In genomic region chr22:39959640-39960447, GRCh38 we compare ENCODE assay signal across 8 cellular contexts. TPM values are rescaled to one million over a fixed set of nuclear protein-coding genes. Genes with fewer than 3 reads are reported as not detected.
DNase-seq lines count a peak whose midpoint lies in the region; ATAC-seq, FAIRE-seq and TF ChIP-seq lines count a peak whose summit lies in the region.

TMA7B (plus strand) TSS chr22:39960397; CDS start chr22:39964375, 3,978 bp downstream.

- DNase-seq in A549 (ENCODE audit: low read depth in 1 of 2, low spot score in 1 of 2) (peak; percentile 13 to 15), HFFc6 (peak; percentile 58), fibroblast of lung (ENCODE audit: low read depth in 2 of 2) (peak; percentile 52 to 74), progenitor cell of endocrine pancreas (ENCODE audit: low spot score, unreplicated experiment) (no peak), SKM-1 (lab: John Stamatoyannopoulos, UW; ENCODE audit: unreplicated experiment) (no peak)

- H3K27ac ChIP-seq in A549, result no peak within 1 kb of the TSS
- peak within 1 kb of the TSS; percentile 6 for H3K27ac ChIP-seq in fibroblast of lung (ENCODE audit: insufficient read depth, low read length)
- H3K27ac ChIP-seq in gastroesophageal sphincter, result no peak within 1 kb of the TSS

- peak in 1 of 2 experiments; percentile 8; a peak in 1 of 5 replicates for TF ChIP-seq RAD21 in A549 (conservative IDR thresholded peaks at IDR 0.05 in 1 of 2, IDR thresholded peaks at IDR 0.05 in 1 of 2)

- no peak within 1 kb of the TSS for H3K4me2 ChIP-seq in A549
- no peak within 1 kb of the TSS for H3K4me2 ChIP-seq in fibroblast of lung (ENCODE audit: extremely low read depth, insufficient read depth, low read length)

- TF ChIP-seq EP300 in A549 (IDR thresholded peaks at IDR 0.05) (no peak), gastroesophageal sphincter (IDR thresholded peaks at IDR 0.05) (no peak)

- H3K79me2 ChIP-seq in fibroblast of lung (ENCODE audit: control insufficient read depth, insufficient read depth, low read length), result no peaks in the 10 kb centered on the region

- H3K4me3 ChIP-seq in A549, result no peak within 1 kb of the TSS
- H3K4me3 ChIP-seq in WI38 (ENCODE audit: low read depth, low read length), result peak within 1 kb of the TSS; percentile 19
- H3K4me3 ChIP-seq in fibroblast of lung (replicated peaks in 1 of 4; ENCODE audit: control extremely low read depth in 1 of 4, insufficient read depth in 1 of 4, low read depth in 3 of 4, low read length in 4 of 4), result no peak within 1 kb of the TSS
- no peak within 1 kb of the TSS for H3K4me3 ChIP-seq in gastroesophageal sphincter

- POLR2A ChIA-PET in A549 (lab: Yijun Ruan, JAX), result no interaction called here

- no peaks in the 10 kb centered on the region for H3K9me3 ChIP-seq in A549
- H3K9me3 ChIP-seq in fibroblast of lung (ENCODE audit: control insufficient read depth, insufficient read depth, low read depth, low read length), result no peaks in the 10 kb centered on the region
- H3K9me3 ChIP-seq in gastroesophageal sphincter, result no peaks in the 10 kb centered on the region

- no peak within 1 kb of the TSS for H3K9ac ChIP-seq in fibroblast of lung (ENCODE audit: insufficient read depth, low read length)

- no peaks in the 10 kb centered on the region for H3K27me3 ChIP-seq in fibroblast of lung (ENCODE audit: control insufficient read depth, insufficient read depth, low read length)
- peaks cover 15% of the 10 kb centered on the region for H3K27me3 ChIP-seq in gastroesophageal sphincter

- H3K4me1 ChIP-seq in A549 (no peaks in the 10 kb centered on the region), fibroblast of lung (ENCODE audit: control insufficient read depth, extremely low read depth, insufficient read depth, low read length) (peaks cover 6% of the 10 kb centered on the region), gastroesophageal sphincter (no peaks in the 10 kb centered on the region)

- no peaks in the 10 kb centered on the region for H4K20me1 ChIP-seq in fibroblast of lung (ENCODE audit: control insufficient read depth, extremely low read depth, insufficient read depth, low read length)

- H3K27me3 Mint-ChIP-seq in HFFc6 (ENCODE audit: insufficient read depth) (peaks cover 6% of the 10 kb centered on the region), progenitor cell of endocrine pancreas (peaks cover 23% of the 10 kb centered on the region)

- peak within 1 kb of the TSS; percentile 77 for H3K4me3 Mint-ChIP-seq in HFFc6
- no peak within 1 kb of the TSS for H3K4me3 Mint-ChIP-seq in progenitor cell of endocrine pancreas (ENCODE audit: low read depth)

- TF ChIP-seq CTCF in A549 (IDR thresholded peaks at IDR 0.05) (no peak), HFFc6 (IDR thresholded peaks at IDR 0.05) (peak; percentile 59), WI38 (IDR thresholded peaks at IDR 0.05; ENCODE audit: low read depth, low read length) (no peak), fibroblast of lung (conservative IDR thresholded peaks at IDR 0.05 in 1 of 2, IDR thresholded peaks at IDR 0.05 in 1 of 2; ENCODE audit: low read depth in 1 of 2, low read length in 2 of 2) (peak; percentile 12 to 48), progenitor cell of endocrine pancreas (IDR thresholded peaks at IDR 0.05; ENCODE audit: unreplicated experiment) (no peak), gastroesophageal sphincter (IDR thresholded peaks at IDR 0.05) (no peak)

- ATAC-seq in A549, result peak; percentile 81 to 89; a peak in 5 of 6 replicates
- ATAC-seq in GM18909 (IDR thresholded peaks at IDR 0.05; ENCODE audit: poor library complexity, unreplicated experiment), result no peak
- ATAC-seq in gastroesophageal sphincter, result no peak

- H3K27ac Mint-ChIP-seq in HFFc6, result peak within 1 kb of the TSS; percentile 94
- H3K27ac Mint-ChIP-seq in progenitor cell of endocrine pancreas, result peak within 1 kb of the TSS; percentile 15

- WGBS in A549 (ENCODE audit: missing lambda C conversion rate), result 37% methylated on average over 13 of the region's 14 CpGs
- 30 to 95% methylated on average over 3 to 12 of the region's 14 CpGs for WGBS in gastroesophageal sphincter (ENCODE audit: low coverage in 1 of 2), 2 donors

- no peak for FAIRE-seq in A549 (lab: Jason Lieb, UNC)

- H2AFZ ChIP-seq in fibroblast of lung (ENCODE audit: low read length), result peak within 1 kb of the TSS; percentile 4

- H3K36me3 Mint-ChIP-seq in HFFc6 (ENCODE audit: low read depth) (no peaks in the 10 kb centered on the region), progenitor cell of endocrine pancreas (ENCODE audit: insufficient read depth) (no peaks in the 10 kb centered on the region)

- TF ChIP-seq POLR2A in A549 (IDR thresholded peaks at IDR 0.05; ENCODE audit: low read length) (no peak), gastroesophageal sphincter (IDR thresholded peaks at IDR 0.05) (no peak)

- CTCF ChIA-PET in A549 (lab: Yijun Ruan, JAX), result interaction anchor here (0.8 to 1.3 kb wide), 2 partner anchors 8 to 10 kb away, joined by 3 read pairs; no protein-coding TSS in a partner anchor

- H3K9me3 Mint-ChIP-seq in HFFc6 (no peaks in the 10 kb centered on the region), progenitor cell of endocrine pancreas (ENCODE audit: low read depth) (no peaks in the 10 kb centered on the region)

- H3K36me3 ChIP-seq in fibroblast of lung (ENCODE audit: control insufficient read depth, insufficient read depth, low read length) (no peaks in the 10 kb centered on the region), gastroesophageal sphincter (no peaks in the 10 kb centered on the region)

- peaks cover 30% of the 10 kb centered on the region for H3K4me1 Mint-ChIP-seq in HFFc6 (ENCODE audit: low read depth)
- H3K4me1 Mint-ChIP-seq in progenitor cell of endocrine pancreas (ENCODE audit: low read depth), result peaks cover 1% of the 10 kb centered on the region

TF ChIP-seq in A549, 52 proteins besides CTCF, POLR2A, EP300 and RAD21:
- no peak for TF ChIP-seq KDM5A (IDR thresholded peaks at IDR 0.05)
- TF ChIP-seq JUN (IDR thresholded peaks at IDR 0.05), result no peak
- no peak for TF ChIP-seq RARB (CRISPR knock-in tag; IDR thresholded peaks at IDR 0.05)
- no peak for TF ChIP-seq MAFK (IDR thresholded peaks at IDR 0.05; ENCODE audit: partially characterized antibody)
- no peak for TF ChIP-seq NFE2L2 (conservative IDR thresholded peaks at IDR 0.05; ENCODE audit: low read length)
- TF ChIP-seq SMC3 (IDR thresholded peaks at IDR 0.05), result no peak
- no peak for TF ChIP-seq RCOR1 (IDR thresholded peaks at IDR 0.05; ENCODE audit: low read depth, low read length)
- TF ChIP-seq CBX2 (IDR thresholded peaks at IDR 0.05; ENCODE audit: borderline replicate concordance, low read depth), result no peak
- no peak for TF ChIP-seq EHMT2 (IDR thresholded peaks at IDR 0.05; ENCODE audit: low read depth)
- no peak for TF ChIP-seq ZSCAN20 (CRISPR knock-in tag; IDR thresholded peaks at IDR 0.05)
- TF ChIP-seq HEYL (CRISPR knock-in tag; IDR thresholded peaks at IDR 0.05), result no peak

RNA-seq across cellular contexts. Expression of gene TMA7B, which starts in this region (rescaled TPM):
- polyA plus RNA-seq in A549 (2011; rRNA removed) (not detected in 2 replicates), A549 (2017; fragmentation: RNase III; extraction: RNeasy Plus Mini Kit Qiagen cat#74134 plus additional on column Dnase treatment) (not detected in 3 replicates), fibroblast of lung (not detected in 2 replicates)
- polyA plus RNA-seq in A549 (2012; cell fraction: cytosol; rRNA removed), result not detected in 2 replicates
- not detected in 2 replicates for polyA plus RNA-seq in A549 (2012; cell fraction: nucleus; rRNA removed)
- not detected in 2 replicates for polyA minus RNA-seq in A549 (2011; rRNA and poly(A)+ RNA removed)
- not detected for total RNA-seq in HFFc6 (2021; fragmentation: NEBNext Ultra II Directional; extraction: Animal tissue kit (Norgen Biotek cat#: 25700))
- total RNA-seq in fibroblast of lung (not detected in 2 replicates), progenitor cell of endocrine pancreas (not detected in 2 replicates), gastroesophageal sphincter (not detected)
- not detected in 2 replicates for polyA plus RNA-seq in fibroblast of lung (2012)
- polyA minus RNA-seq in fibroblast of lung (ENCODE audit: low replicate concordance), result not detected in 2 replicates

Comparison
In these comparisons a context has a peak if more than half of its experiments do, and no peak if none do; other contexts are left out.
1. Peak in DNase-seq and ATAC-seq in A549; RNA of the gene not detected or under 1 TPM.
2. Peak in DNase-seq in HFFc6; RNA of the gene not detected or under 1 TPM.
3. Peak in DNase-seq and H3K27ac ChIP-seq in fibroblast of lung; RNA of the gene not detected or under 1 TPM.
4. CTCF ChIP-seq: peak in HFFc6 (single experiment) and fibroblast of lung (2 of 2); none in A549 (single experiment), WI38 (single experiment), progenitor cell of endocrine pancreas (single experiment) and gastroesophageal sphincter (0 of 4).